ENCODE assay signal across 10 cellular contexts in the genomic region with DNA sequence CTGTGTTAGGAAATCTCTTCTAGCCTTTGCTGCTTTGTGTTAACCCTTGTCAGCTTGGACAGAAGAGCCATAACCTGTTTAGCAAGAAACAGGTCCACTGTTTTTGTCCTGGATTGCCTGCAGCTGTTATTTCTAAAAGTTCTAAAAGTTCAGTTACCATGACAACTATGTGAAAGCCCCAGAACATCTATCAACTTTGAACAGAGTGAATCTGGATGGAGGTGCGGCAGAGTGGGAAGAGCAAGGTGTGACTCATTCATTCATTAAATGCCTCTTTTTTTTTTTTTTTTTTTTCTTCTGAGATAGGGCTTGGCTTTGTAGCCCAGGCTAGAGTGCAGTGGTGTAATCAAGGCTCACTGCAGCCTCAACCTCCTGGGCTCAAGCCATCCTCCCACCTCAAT. TPM values are rescaled to one million over a fixed set of nuclear protein-coding genes. Genes with fewer than 3 reads are reported as not detected.
A peak's percentile ranks its signal among the peaks of the same experiment; 100 is the strongest.
DNase-seq lines count a peak whose midpoint lies in the region; ATAC-seq, FAIRE-seq and TF ChIP-seq lines count a peak whose summit lies in the region.
"Had no signal": no experiment of that assay in that cellular context is flagged by ENCODE, and none has a peak within 500 bp of the region (broad histone marks: within the 10 kb centered on the region; RNA-seq: fewer than 3 reads in every experiment).

No MANE protein-coding gene starts in this region.

- RAD21 ChIA-PET in GM12878 (lab: Charles Lee; ENCODE audit: unreplicated experiment), result interaction anchor here (1.1 to 1.2 kb wide), 2 partner anchors 167 to 236 kb away, joined by 3 to 5 read pairs; no protein-coding TSS in a partner anchor

- H3K27me3 ChIP-seq in GM12878 (replicated peaks in 1 of 2; ENCODE audit: control insufficient read depth in 2 of 2, insufficient read depth in 2 of 2, low read length in 1 of 2) (no peaks in the 10 kb centered on the region), left lung (no peaks in the 10 kb centered on the region)
- H3K27me3 ChIP-seq: BLaER1 had no signal

- no peak for TF ChIP-seq CTCF in HFFc6 (IDR thresholded peaks at IDR 0.05)
- no peak for TF ChIP-seq CTCF in GM12878 (IDR thresholded peaks at IDR 0.05 in 2 of 3, conservative IDR thresholded peaks at IDR 0.05 in 1 of 3; ENCODE audit: control insufficient read depth in 2 of 3, extremely low read depth in 1 of 3, insufficient read depth in 1 of 3, low read depth in 3 of 3, low read length in 3 of 3)
- no peak for TF ChIP-seq CTCF in left lung (IDR thresholded peaks at IDR 0.05)

- H3K9me3 ChIP-seq in GM12878 (replicated peaks; ENCODE audit: control insufficient read depth, insufficient read depth, low read length) (no peaks in the 10 kb centered on the region), left lung (no peaks in the 10 kb centered on the region)
- H3K9me3 ChIP-seq: BLaER1 had no signal

- no peak for TF ChIP-seq RAD21 in GM12878 (IDR thresholded peaks at IDR 0.05; ENCODE audit: insufficient read depth, low read depth, low read length)

- H3K4me1 ChIP-seq in GM12878 (ENCODE audit: control insufficient read depth, insufficient read depth, low read length) (no peaks in the 10 kb centered on the region), left lung (peaks cover 0 to 5% of the 10 kb centered on the region in 2 donors)
- H3K4me1 ChIP-seq: BLaER1 had no signal

- no peaks in the 10 kb centered on the region for H4K20me1 ChIP-seq in GM12878 (ENCODE audit: control insufficient read depth, insufficient read depth)
- H4K20me1 ChIP-seq: BLaER1 had no signal

- DNase-seq in AG08396 (ENCODE audit: low spot score) (peak; percentile 37), HFFc6 (peak; percentile 59), GM12878 (ENCODE audit: low read depth, low spot score) (no peak), left lung (no peak), DMS 273 (lab: John Stamatoyannopoulos, UW; ENCODE audit: unreplicated experiment) (no peak), left lobe of liver (ENCODE audit: low spot score) (no peak)
- DNase-seq: activated effector memory CD4-positive, alpha-beta T cell treated with Interleukin-2 at 50 U/mL for 16 hours had no signal

- no peak overlapping the region for H3K9ac ChIP-seq in GM12878 (ENCODE audit: control insufficient read depth, insufficient read depth, low read length)
- H3K9ac ChIP-seq: BLaER1 had no signal

- peaks cover 16% of the 10 kb centered on the region for H3K4me1 Mint-ChIP-seq in HFFc6 (ENCODE audit: low read depth)

- H3K4me3 Mint-ChIP-seq in HFFc6, result no peak overlapping the region

- no peak for TF ChIP-seq EP300 in GM12878 (IDR thresholded peaks at IDR 0.05; ENCODE audit: borderline replicate concordance in 1 of 2, control insufficient read depth in 1 of 2, low read depth in 2 of 2, low read length in 2 of 2)

- H3K27me3 Mint-ChIP-seq in HFFc6 (ENCODE audit: insufficient read depth), result peaks cover 6% of the 10 kb centered on the region

- FAIRE-seq in GM12878 (lab: Jason Lieb, UNC), result no peak

- H3K79me2 ChIP-seq in GM12878 (ENCODE audit: control insufficient read depth, insufficient read depth, low read length), result no peaks in the 10 kb centered on the region

- H3K27ac Mint-ChIP-seq in HFFc6, result peak overlapping the region; percentile 31

- BruUV-seq in GM12878 (replicated peaks; lab: Mats Ljungman, UMichigan), result no TSS peak

- intact Hi-C loops in GM12878 (cut with micrococcal nuclease; ENCODE audit: unreplicated experiment), result no loop called here
- intact Hi-C loops in left lung (cut with DNase I), result no loop called here

- no peak for TF ChIP-seq POLR2A in GM12878 (IDR thresholded peaks at IDR 0.05; ENCODE audit: low read depth, low read length)

- H3K4me3 ChIP-seq in GM12878 (no peak overlapping the region), left lung (no peak overlapping the region)
- H3K4me3 ChIP-seq: BLaER1 had no signal

- ATAC-seq in GM12878 (no peak), left lung (peak; percentile 53), HG02870 (IDR thresholded peaks at IDR 0.05; ENCODE audit: unreplicated experiment) (no peak), left lobe of liver (no peak), GM18867 (IDR thresholded peaks at IDR 0.05; ENCODE audit: unreplicated experiment) (no peak)

- SMC1A ChIA-PET in GM12878 (lab: Charles Lee; ENCODE audit: uncharacterized antibody, unreplicated experiment), result interaction anchor here (0.6 kb wide), 1 partner anchor 1720 kb away, joined by 3 read pairs; no protein-coding TSS in a partner anchor

- CTCF ChIA-PET in GM12878 (lab: Yijun Ruan, JAX), result interaction anchor here (0.6 to 1.2 kb wide), 2 partner anchors 10 to 457 kb away, joined by 3 to 4 read pairs; no protein-coding TSS in a partner anchor

- 48% methylated on average over 1 of the region's 1 CpG for WGBS in GM12878 (ENCODE audit: insufficient coverage, insufficient replicate concordance, low lambda C conversion rate, missing lambda C conversion rate)

- H3K27ac ChIP-seq in GM12878 (ENCODE audit: control insufficient read depth, insufficient read depth), result no peak overlapping the region
- no peak overlapping the region for H3K27ac ChIP-seq in left lung
- H3K27ac ChIP-seq: BLaER1 had no signal

- H3K36me3 Mint-ChIP-seq in HFFc6 (ENCODE audit: low read depth), result peaks cover 5% of the 10 kb centered on the region; the same call in 1 of the 2 replicates

- H2AFZ ChIP-seq in GM12878 (ENCODE audit: control insufficient read depth, low read depth, low read length), result no peak overlapping the region

- H3K36me3 ChIP-seq in GM12878 (ENCODE audit: control insufficient read depth in 2 of 2, insufficient read depth in 2 of 2, low read length in 1 of 2) (no peaks in the 10 kb centered on the region), left lung (no peaks in the 10 kb centered on the region)
- H3K36me3 ChIP-seq: BLaER1 had no signal

- H3K4me2 ChIP-seq in GM12878 (ENCODE audit: control insufficient read depth, insufficient read depth), result no peak overlapping the region
- H3K4me2 ChIP-seq: BLaER1 had no signal

- H3K9me3 Mint-ChIP-seq in HFFc6, result no peaks in the 10 kb centered on the region

- POLR2A ChIA-PET in GM12878 (lab: Charles Lee), result interaction anchor here (0.9 kb wide), 1 partner anchor 21 kb away, joined by 4 read pairs; no protein-coding TSS in a partner anchor

- in situ Hi-C loops in GM12878 (cut with MboI), result no loop called here

TF ChIP-seq in GM12878, 131 proteins besides CTCF, POLR2A, EP300 and RAD21:
- TF ChIP-seq PML (IDR thresholded peaks at IDR 0.05; ENCODE audit: low read length) (no peak), BMI1 (IDR thresholded peaks at IDR 0.05; ENCODE audit: borderline replicate concordance) (0 out of 2 replicates have a peak, but pooled peaks have one; percentile 40)

RNA-seq across cellular contexts. Expression of a gene that starts 50.5 kb away (rescaled TPM):
- total RNA-seq in HFFc6 (2021; fragmentation: NEBNext Ultra II Directional; extraction: Animal tissue kit (Norgen Biotek cat#: 25700)), result 10 to 100 TPM; 69.2 to 77.3 (median 73.0) TPM
- total RNA-seq in GM12878 (2013; cell fraction: nucleolus; rRNA removed), result 67.7 and 75.3 TPM in 2 replicates
- total RNA-seq in GM12878 (2014; rRNA removed), result 114 and 117 TPM in 2 replicates
- total RNA-seq in GM12878 (2014; rRNA removed; fragmentation: Illumina TruSeq; extraction: Trizol), result 71.2 and 79.4 TPM in 2 replicates
- total RNA-seq in GM12878 (2021), result 87.9 and 91.1 TPM in 2 replicates
- 227 TPM for polyA plus RNA-seq in GM12878 (2011; ENCODE audit: low read depth)
- polyA plus RNA-seq in GM12878 (2011; rRNA removed), result 203 and 251 TPM in 2 replicates
- 134 and 174 TPM in 2 replicates for polyA plus RNA-seq in GM12878 (2011; cell fraction: cytosol; rRNA removed)
- polyA plus RNA-seq in GM12878 (2011; cell fraction: nucleus; rRNA removed), result 66.9 and 93.5 TPM in 2 replicates
- 113 and 117 TPM in 2 replicates for polyA plus RNA-seq in GM12878 (2012)
- polyA plus RNA-seq in GM12878 (2014; fragmentation: Illumina TruSeq; extraction: Trizol), result 110 TPM in 2 replicates
- polyA plus RNA-seq in GM12878 (2014; fragmentation: Nextera tagmentation; extraction: Ambion mirVana), result 100 to 1,000 TPM; 449 to 468 TPM
- polyA plus RNA-seq in GM12878 (2014; rRNA removed), result 142 and 164 TPM in 2 replicates
- 100 to 1,000 TPM; 391 to 402 TPM for polyA plus RNA-seq in GM12878 (2016; fragmentation: Nextera tagmentation; extraction: Ambion mirVana)
- polyA minus RNA-seq in GM12878 (2011; rRNA and poly(A)+ RNA removed), result 41.6 and 45.5 TPM in 2 replicates
- 10.0 and 12.5 TPM in 2 replicates for polyA minus RNA-seq in GM12878 (2011; cell fraction: cytosol; rRNA and poly(A)+ RNA removed)
- polyA minus RNA-seq in GM12878 (2011; cell fraction: nucleus; rRNA and poly(A)+ RNA removed), result 13.2 and 16.8 TPM in 2 replicates
- total RNA-seq in left lung, result 10 to 100 TPM; 51.3 to 57.7 TPM
- total RNA-seq in left lobe of liver, result 15.1 TPM

Comparison
In these comparisons a context has a peak if more than half of its experiments do, and no peak if none do; other contexts are left out.
1. DNase-seq: peak in AG08396 (single experiment) and HFFc6 (single experiment); none in GM12878 (single experiment), left lung (0 of 2), DMS 273 (single experiment) and left lobe of liver (single experiment).